In the genomic region with DNA sequence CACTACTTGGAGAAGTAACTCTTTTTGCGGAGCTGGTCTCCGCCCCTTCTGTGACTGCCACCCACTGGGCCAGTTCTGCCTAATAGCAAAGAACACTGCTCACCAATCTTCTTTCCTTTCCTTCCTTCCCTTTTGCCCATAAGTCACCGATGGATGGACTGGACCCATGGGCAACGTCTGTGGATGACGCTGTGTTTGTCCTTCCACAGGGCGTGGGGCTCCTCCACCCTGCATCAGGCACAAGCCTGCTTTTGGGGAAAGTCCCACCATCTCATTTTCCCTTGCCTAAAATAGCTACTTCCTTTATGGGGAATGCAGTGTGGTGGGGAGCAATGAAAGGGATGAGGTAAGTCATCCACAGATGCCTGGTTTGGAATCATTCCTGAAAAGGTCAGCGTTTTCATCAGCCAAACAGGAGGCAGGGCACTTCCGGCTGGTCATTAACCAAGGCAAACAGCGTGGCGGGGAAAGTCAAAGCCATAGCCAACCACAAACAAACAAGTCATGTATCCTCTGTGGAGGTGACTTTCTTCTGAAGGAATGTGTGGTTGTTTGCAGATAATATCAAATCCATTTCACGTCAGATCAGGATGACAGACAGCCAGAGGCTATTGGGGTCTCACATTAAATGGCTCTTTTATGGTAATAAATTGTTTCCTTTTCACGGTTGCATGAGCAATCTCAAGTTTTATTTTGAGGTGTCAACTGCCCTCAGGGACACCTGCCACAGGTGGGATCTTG, we compare ENCODE assay signal across 1 cellular context.
TF ChIP-seq lines count a peak whose summit lies in the region.

No MANE protein-coding gene starts in this region.

TF ChIP-seq in HepG2, 621 proteins besides CTCF, POLR2A, EP300 and RAD21 (continued from another document and continues in another):
- TF ChIP-seq FOXK2 (IDR thresholded peaks at IDR 0.05) (peak; percentile 56; the same call in 1 of the 2 replicates), ZNF766 (CRISPR knock-in tag; IDR thresholded peaks at IDR 0.05; ENCODE audit: borderline replicate concordance) (no peak; the same call in 1 of the 2 replicates), PAF1 (CRISPR knock-in tag; IDR thresholded peaks at IDR 0.05) (no peak), HNRNPH1 (optimal IDR thresholded peaks at IDR 0.05; ENCODE audit: low read depth, low read length) (no peak), FOXP1 (IDR thresholded peaks at IDR 0.05) (no peak), FOXP1 (CRISPR knock-in tag; IDR thresholded peaks at IDR 0.05) (peak; percentile 97), LCORL (IDR thresholded peaks at IDR 0.05) (peak; percentile 66; the same call in 1 of the 2 replicates), LCORL (CRISPR knock-in tag; IDR thresholded peaks at IDR 0.05) (peak; percentile 98), KLF12 (CRISPR knock-in tag; IDR thresholded peaks at IDR 0.05; ENCODE audit: borderline replicate concordance) (no peak; the same call in 1 of the 2 replicates), WIZ (CRISPR knock-in tag; IDR thresholded peaks at IDR 0.05) (no peak), AHR (CRISPR knock-in tag; IDR thresholded peaks at IDR 0.05) (no peak; the same call in 1 of the 2 replicates), JUND (CRISPR knock-in tag; IDR thresholded peaks at IDR 0.05) (peak; percentile 91), ZNF17 (CRISPR knock-in tag; IDR thresholded peaks at IDR 0.05) (no peak), GATA4 (IDR thresholded peaks at IDR 0.05; ENCODE audit: borderline replicate concordance, low read depth) (peak; percentile 93), ZZZ3 (CRISPR knock-in tag; IDR thresholded peaks at IDR 0.05; ENCODE audit: borderline replicate concordance) (no peak), ZNF629 (CRISPR knock-in tag; conservative IDR thresholded peaks at IDR 0.05) (peak; percentile 46; the same call in 1 of the 2 replicates), MEIS2 (CRISPR knock-in tag; IDR thresholded peaks at IDR 0.05) (peak; percentile 97), PHF5A (CRISPR knock-in tag; IDR thresholded peaks at IDR 0.05; ENCODE audit: low read depth, unreplicated experiment) (peak; percentile 59), HOXD1 (CRISPR knock-in tag; IDR thresholded peaks at IDR 0.05) (peak; percentile 96), ZNF552 (CRISPR knock-in tag; IDR thresholded peaks at IDR 0.05; ENCODE audit: borderline replicate concordance) (no peak), HOXA3 (CRISPR knock-in tag; IDR thresholded peaks at IDR 0.05) (peak; percentile 94), MAFG (CRISPR knock-in tag; IDR thresholded peaks at IDR 0.05) (no peak), ZFP90 (CRISPR knock-in tag; IDR thresholded peaks at IDR 0.05; ENCODE audit: borderline replicate concordance) (0 out of 2 replicates have a peak, but pooled peaks have one; percentile 57), NFYC (CRISPR knock-in tag; IDR thresholded peaks at IDR 0.05) (no peak), ZNF205 (CRISPR knock-in tag; IDR thresholded peaks at IDR 0.05) (0 out of 2 replicates have a peak, but pooled peaks have one; percentile 8), HNRNPK (IDR thresholded peaks at IDR 0.05; ENCODE audit: low read depth, low read length, poor library complexity, severe bottlenecking) (no peak), STAG1 (CRISPR knock-in tag; IDR thresholded peaks at IDR 0.05) (0 out of 2 replicates have a peak, but pooled peaks have one; percentile 18), HDAC1 (CRISPR knock-in tag; IDR thresholded peaks at IDR 0.05) (peak; percentile 76), ZNF121 (CRISPR knock-in tag; IDR thresholded peaks at IDR 0.05) (no peak), ZNF615 (CRISPR knock-in tag; IDR thresholded peaks at IDR 0.05; ENCODE audit: borderline replicate concordance) (no peak), BHLHE40 (IDR thresholded peaks at IDR 0.05; ENCODE audit: low read length) (peak; percentile 58; the same call in 1 of the 2 replicates), TEAD3 (CRISPR knock-in tag; optimal IDR thresholded peaks at IDR 0.05; ENCODE audit: borderline replicate concordance) (peak; percentile 96), ZMYM4 (CRISPR knock-in tag; IDR thresholded peaks at IDR 0.05) (peak; percentile 69), ZNF790 (CRISPR knock-in tag; IDR thresholded peaks at IDR 0.05; ENCODE audit: borderline replicate concordance) (no peak), BCL6 (CRISPR knock-in tag; IDR thresholded peaks at IDR 0.05) (peak; percentile 99)
- TF ChIP-seq, protein P1, sequence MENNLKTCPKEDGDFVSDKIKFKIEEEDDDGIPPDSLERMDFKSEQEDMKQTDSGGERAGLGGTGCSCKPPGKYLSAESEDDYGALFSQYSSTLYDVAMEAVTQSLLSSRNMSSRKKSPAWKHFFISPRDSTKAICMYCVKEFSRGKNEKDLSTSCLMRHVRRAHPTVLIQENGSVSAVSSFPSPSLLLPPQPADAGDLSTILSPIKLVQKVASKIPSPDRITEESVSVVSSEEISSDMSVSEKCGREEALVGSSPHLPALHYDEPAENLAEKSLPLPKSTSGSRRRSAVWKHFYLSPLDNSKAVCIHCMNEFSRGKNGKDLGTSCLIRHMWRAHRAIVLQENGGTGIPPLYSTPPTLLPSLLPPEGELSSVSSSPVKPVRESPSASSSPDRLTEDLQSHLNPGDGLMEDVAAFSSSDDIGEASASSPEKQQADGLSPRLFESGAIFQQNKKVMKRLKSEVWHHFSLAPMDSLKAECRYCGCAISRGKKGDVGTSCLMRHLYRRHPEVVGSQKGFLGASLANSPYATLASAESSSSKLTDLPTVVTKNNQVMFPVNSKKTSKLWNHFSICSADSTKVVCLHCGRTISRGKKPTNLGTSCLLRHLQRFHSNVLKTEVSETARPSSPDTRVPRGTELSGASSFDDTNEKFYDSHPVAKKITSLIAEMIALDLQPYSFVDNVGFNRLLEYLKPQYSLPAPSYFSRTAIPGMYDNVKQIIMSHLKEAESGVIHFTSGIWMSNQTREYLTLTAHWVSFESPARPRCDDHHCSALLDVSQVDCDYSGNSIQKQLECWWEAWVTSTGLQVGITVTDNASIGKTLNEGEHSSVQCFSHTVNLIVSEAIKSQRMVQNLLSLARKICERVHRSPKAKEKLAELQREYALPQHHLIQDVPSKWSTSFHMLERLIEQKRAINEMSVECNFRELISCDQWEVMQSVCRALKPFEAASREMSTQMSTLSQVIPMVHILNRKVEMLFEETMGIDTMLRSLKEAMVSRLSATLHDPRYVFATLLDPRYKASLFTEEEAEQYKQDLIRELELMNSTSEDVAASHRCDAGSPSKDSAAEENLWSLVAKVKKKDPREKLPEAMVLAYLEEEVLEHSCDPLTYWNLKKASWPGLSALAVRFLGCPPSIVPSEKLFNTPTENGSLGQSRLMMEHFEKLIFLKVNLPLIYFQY (CRISPR knock-in tag; IDR thresholded peaks at IDR 0.05; ENCODE audit: borderline replicate concordance) = peak; percentile 39; the same call in 1 of the 2 replicates
- TF ChIP-seq, protein P2, sequence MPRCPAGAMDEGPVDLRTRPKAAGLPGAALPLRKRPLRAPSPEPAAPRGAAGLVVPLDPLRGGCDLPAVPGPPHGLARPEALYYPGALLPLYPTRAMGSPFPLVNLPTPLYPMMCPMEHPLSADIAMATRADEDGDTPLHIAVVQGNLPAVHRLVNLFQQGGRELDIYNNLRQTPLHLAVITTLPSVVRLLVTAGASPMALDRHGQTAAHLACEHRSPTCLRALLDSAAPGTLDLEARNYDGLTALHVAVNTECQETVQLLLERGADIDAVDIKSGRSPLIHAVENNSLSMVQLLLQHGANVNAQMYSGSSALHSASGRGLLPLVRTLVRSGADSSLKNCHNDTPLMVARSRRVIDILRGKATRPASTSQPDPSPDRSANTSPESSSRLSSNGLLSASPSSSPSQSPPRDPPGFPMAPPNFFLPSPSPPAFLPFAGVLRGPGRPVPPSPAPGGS (CRISPR knock-in tag; IDR thresholded peaks at IDR 0.05) = peak; percentile 17; the same call in 1 of the 2 replicates
- TF ChIP-seq, protein P3, sequence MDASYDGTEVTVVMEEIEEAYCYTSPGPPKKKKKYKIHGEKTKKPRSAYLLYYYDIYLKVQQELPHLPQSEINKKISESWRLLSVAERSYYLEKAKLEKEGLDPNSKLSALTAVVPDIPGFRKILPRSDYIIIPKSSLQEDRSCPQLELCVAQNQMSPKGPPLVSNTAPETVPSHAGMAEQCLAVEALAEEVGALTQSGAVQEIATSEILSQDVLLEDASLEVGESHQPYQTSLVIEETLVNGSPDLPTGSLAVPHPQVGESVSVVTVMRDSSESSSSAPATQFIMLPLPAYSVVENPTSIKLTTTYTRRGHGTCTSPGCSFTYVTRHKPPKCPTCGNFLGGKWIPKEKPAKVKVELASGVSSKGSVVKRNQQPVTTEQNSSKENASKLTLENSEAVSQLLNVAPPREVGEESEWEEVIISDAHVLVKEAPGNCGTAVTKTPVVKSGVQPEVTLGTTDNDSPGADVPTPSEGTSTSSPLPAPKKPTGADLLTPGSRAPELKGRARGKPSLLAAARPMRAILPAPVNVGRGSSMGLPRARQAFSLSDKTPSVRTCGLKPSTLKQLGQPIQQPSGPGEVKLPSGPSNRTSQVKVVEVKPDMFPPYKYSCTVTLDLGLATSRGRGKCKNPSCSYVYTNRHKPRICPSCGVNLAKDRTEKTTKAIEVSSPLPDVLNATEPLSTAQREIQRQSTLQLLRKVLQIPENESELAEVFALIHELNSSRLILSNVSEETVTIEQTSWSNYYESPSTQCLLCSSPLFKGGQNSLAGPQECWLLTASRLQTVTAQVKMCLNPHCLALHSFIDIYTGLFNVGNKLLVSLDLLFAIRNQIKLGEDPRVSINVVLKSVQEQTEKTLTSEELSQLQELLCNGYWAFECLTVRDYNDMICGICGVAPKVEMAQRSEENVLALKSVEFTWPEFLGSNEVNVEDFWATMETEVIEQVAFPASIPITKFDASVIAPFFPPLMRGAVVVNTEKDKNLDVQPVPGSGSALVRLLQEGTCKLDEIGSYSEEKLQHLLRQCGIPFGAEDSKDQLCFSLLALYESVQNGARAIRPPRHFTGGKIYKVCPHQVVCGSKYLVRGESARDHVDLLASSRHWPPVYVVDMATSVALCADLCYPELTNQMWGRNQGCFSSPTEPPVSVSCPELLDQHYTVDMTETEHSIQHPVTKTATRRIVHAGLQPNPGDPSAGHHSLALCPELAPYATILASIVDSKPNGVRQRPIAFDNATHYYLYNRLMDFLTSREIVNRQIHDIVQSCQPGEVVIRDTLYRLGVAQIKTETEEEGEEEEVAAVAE (CRISPR knock-in tag; IDR thresholded peaks at IDR 0.05; ENCODE audit: borderline replicate concordance) = no peak
- TF ChIP-seq, protein P4, sequence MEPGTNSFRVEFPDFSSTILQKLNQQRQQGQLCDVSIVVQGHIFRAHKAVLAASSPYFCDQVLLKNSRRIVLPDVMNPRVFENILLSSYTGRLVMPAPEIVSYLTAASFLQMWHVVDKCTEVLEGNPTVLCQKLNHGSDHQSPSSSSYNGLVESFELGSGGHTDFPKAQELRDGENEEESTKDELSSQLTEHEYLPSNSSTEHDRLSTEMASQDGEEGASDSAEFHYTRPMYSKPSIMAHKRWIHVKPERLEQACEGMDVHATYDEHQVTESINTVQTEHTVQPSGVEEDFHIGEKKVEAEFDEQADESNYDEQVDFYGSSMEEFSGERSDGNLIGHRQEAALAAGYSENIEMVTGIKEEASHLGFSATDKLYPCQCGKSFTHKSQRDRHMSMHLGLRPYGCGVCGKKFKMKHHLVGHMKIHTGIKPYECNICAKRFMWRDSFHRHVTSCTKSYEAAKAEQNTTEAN (CRISPR knock-in tag; conservative IDR thresholded peaks at IDR 0.05) = 0 out of 2 replicates have a peak, but pooled peaks have one; percentile 76
- TF ChIP-seq, protein P5, sequence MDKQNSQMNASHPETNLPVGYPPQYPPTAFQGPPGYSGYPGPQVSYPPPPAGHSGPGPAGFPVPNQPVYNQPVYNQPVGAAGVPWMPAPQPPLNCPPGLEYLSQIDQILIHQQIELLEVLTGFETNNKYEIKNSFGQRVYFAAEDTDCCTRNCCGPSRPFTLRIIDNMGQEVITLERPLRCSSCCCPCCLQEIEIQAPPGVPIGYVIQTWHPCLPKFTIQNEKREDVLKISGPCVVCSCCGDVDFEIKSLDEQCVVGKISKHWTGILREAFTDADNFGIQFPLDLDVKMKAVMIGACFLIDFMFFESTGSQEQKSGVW (CRISPR knock-in tag; IDR thresholded peaks at IDR 0.05; ENCODE audit: borderline replicate concordance) = no peak
- TF ChIP-seq, protein P6, sequence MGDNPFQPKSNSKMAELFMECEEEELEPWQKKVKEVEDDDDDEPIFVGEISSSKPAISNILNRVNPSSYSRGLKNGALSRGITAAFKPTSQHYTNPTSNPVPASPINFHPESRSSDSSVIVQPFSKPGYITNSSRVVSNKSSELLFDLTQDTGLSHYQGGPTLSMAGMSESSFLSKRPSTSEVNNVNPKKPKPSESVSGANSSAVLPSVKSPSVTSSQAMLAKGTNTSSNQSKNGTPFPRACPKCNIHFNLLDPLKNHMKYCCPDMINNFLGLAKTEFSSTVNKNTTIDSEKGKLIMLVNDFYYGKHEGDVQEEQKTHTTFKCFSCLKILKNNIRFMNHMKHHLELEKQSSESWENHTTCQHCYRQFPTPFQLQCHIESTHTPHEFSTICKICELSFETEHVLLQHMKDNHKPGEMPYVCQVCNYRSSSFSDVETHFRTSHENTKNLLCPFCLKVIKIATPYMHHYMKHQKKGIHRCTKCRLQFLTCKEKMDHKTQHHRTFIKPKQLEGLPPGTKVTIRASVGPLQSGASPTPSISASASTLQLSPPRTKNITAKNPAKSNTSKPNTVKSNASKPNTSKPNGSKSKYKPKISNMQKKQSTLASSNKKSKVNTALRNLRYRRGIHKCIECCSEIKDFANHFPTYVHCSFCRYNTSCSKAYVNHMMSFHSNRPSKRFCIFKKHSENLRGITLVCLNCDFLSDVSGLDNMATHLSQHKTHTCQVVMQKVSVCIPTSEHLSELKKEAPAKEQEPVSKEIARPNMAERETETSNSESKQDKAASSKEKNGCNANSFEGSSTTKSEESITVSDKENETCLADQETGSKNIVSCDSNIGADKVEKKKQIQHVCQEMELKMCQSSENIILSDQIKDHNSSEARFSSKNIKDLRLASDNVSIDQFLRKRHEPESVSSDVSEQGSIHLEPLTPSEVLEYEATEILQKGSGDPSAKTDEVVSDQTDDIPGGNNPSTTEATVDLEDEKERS (CRISPR knock-in tag; IDR thresholded peaks at IDR 0.05) = no peak
- TF ChIP-seq, protein P7, sequence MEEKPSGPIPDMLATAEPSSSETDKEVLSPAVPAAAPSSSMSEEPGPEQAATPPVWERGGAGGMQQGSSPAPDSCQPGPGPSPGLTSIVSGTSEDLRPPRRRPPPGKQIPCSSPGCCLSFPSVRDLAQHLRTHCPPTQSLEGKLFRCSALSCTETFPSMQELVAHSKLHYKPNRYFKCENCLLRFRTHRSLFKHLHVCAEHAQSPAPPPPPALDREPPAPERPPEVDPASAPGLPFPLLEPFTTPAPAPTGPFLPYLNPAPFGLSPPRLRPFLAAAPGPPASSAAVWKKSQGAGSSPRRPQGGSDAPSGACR (CRISPR knock-in tag; IDR thresholded peaks at IDR 0.05) = peak; percentile 53
- TF ChIP-seq, protein P8, sequence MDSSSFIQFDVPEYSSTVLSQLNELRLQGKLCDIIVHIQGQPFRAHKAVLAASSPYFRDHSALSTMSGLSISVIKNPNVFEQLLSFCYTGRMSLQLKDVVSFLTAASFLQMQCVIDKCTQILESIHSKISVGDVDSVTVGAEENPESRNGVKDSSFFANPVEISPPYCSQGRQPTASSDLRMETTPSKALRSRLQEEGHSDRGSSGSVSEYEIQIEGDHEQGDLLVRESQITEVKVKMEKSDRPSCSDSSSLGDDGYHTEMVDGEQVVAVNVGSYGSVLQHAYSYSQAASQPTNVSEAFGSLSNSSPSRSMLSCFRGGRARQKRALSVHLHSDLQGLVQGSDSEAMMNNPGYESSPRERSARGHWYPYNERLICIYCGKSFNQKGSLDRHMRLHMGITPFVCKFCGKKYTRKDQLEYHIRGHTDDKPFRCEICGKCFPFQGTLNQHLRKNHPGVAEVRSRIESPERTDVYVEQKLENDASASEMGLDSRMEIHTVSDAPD (CRISPR knock-in tag; IDR thresholded peaks at IDR 0.05) = peak; percentile 99
